ENCODE assay signal across 32 cellular contexts in the genomic region with DNA sequence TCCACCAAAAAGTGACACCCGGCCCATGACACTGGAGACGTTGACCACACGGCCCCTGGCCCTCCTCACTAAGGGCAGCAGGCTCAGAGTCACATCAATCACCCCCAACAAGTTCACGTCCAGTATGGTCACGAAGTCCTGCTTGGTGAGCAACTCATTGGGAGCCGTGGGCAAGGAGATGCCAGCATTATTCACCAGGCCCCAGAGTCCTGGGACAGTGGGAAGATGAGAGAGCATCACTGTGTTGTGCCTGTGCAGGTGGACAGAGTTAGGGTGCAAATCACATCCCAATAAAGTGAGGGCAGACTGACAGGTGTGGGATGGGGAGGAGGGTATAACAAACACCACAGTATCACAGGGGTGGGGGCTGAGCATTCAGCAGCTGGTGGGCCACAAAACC. TPM values are rescaled to one million over a fixed set of nuclear protein-coding genes. Genes with fewer than 3 reads are reported as not detected.
"Had no signal": no experiment of that assay in that cellular context is flagged by ENCODE, and none has a peak within 500 bp of the region (broad histone marks: within the 10 kb centered on the region; RNA-seq: fewer than 3 reads in every experiment).

No MANE protein-coding gene starts in this region.

- H3K4me1 Mint-ChIP-seq: memory B cell; stimulated activated memory B cell treated with anti-CD40 and anti-IgM and Interleukin-4, amounts not matched to agents 10 μg/mL and 1 μg/mL and 100 μg/mL, for 72 hours had no signal

- H3K27me3 Mint-ChIP-seq: stimulated activated memory B cell treated with anti-CD40 and anti-IgM and Interleukin-4, amounts not matched to agents 10 μg/mL and 1 μg/mL and 100 μg/mL, for 72 hours had no signal

- ATAC-seq: heart left ventricle; natural killer cell treated with Interleukin-12 subunit alpha and Interleukin-12 subunit beta and Interleukin-15 and Interleukin-18, amount 100 ng/mL, for 72 hours; psoas muscle; sciatic nerve; stimulated activated memory B cell treated with anti-CD40 and anti-IgM and Interleukin-4, amounts not matched to agents 10 μg/mL and 1 μg/mL and 100 μg/mL, for 72 hours; stimulated activated naive CD8-positive, alpha-beta T cell treated with anti-CD3 and anti-CD28 coated beads, Interleukin-15, amount 100 ng/mL, for 72 hours had no signal

- H3K9me3 ChIP-seq: psoas muscle, testis, upper lobe of right lung had no signal

- H3K36me3 ChIP-seq: heart left ventricle, left lung, lower lobe of right lung, upper lobe of right lung had no signal

- H3K27ac Mint-ChIP-seq: memory B cell; mesothelial cell of epicardium; natural killer cell treated with Interleukin-12 subunit alpha and Interleukin-12 subunit beta and Interleukin-15 and Interleukin-18, amount 100 ng/mL, for 72 hours; stimulated activated memory B cell treated with anti-CD40 and anti-IgM and Interleukin-4, amounts not matched to agents 10 μg/mL and 1 μg/mL and 100 μg/mL, for 72 hours had no signal

- DNase-seq: effector CD8-positive, alpha-beta T cell; heart left ventricle; hippocampal formation; lower lobe of right lung; psoas muscle; retina; spleen; stimulated activated CD4-positive, alpha-beta T cell treated with anti-CD3 and anti-CD28 coated beads, Interleukin-15, amount 100 ng/mL, for 24 hours; stimulated activated CD4-positive, alpha-beta T cell treated with anti-CD3 and anti-CD28 coated beads, Interleukin-1b, Interleukin-23, amount 100 ng/mL, for 48 hours; stimulated activated CD4-positive, alpha-beta T cell treated with anti-CD3 and anti-CD28 coated beads, Interleukin-4, amount 100 ng/mL, for 24 hours; stimulated activated naive CD8-positive, alpha-beta T cell treated with anti-CD3 and anti-CD28 coated beads, Interleukin-15, amount 100 ng/mL, for 72 hours; testis; upper lobe of right lung had no signal

- H3K27me3 ChIP-seq: heart left ventricle, left lung, spleen, testis, tibial nerve, upper lobe of right lung had no signal

- H3K4me3 ChIP-seq: coronary artery, heart left ventricle, left lung, lower lobe of right lung, psoas muscle, spleen, testis, tibial nerve, upper lobe of right lung had no signal

- H3K9me3 Mint-ChIP-seq: natural killer cell treated with Interleukin-12 subunit alpha and Interleukin-12 subunit beta and Interleukin-15 and Interleukin-18, amount 100 ng/mL, for 72 hours had no signal

- H3K4me1 ChIP-seq: lower lobe of right lung, psoas muscle, testis, tibial nerve, upper lobe of right lung had no signal

- H3K36me3 Mint-ChIP-seq: mesothelial cell of epicardium; natural killer cell treated with Interleukin-12 subunit alpha and Interleukin-12 subunit beta and Interleukin-15 and Interleukin-18, amount 100 ng/mL, for 72 hours had no signal

- FAIRE-seq: frontal cortex, islet of Langerhans had no signal

- H3K27ac ChIP-seq: coronary artery, heart left ventricle, left lung, lower lobe of right lung, psoas muscle, testis, tibial nerve, upper lobe of right lung had no signal

- H3K4me3 Mint-ChIP-seq: memory B cell; mesothelial cell of epicardium; natural killer cell treated with Interleukin-12 subunit alpha and Interleukin-12 subunit beta and Interleukin-15 and Interleukin-18, amount 100 ng/mL, for 72 hours; stimulated activated memory B cell treated with anti-CD40 and anti-IgM and Interleukin-4, amounts not matched to agents 10 μg/mL and 1 μg/mL and 100 μg/mL, for 72 hours; stimulated activated naive CD8-positive, alpha-beta T cell treated with anti-CD3 and anti-CD28 coated beads, Interleukin-15, amount 100 ng/mL, for 72 hours had no signal

RNA-seq across cellular contexts. Expression of a gene that starts 2.5 kb away (rescaled TPM):
- total RNA-seq: chondrocyte, glomerular endothelial cell had no signal

RNA-seq across cellular contexts. Expression of a gene that starts 20.7 kb away (rescaled TPM):
- total RNA-seq: chondrocyte; dermis microvascular lymphatic vessel endothelial cell; fibroblast of lung; glomerular endothelial cell; left lung; lower lobe of right lung; mucosa of gallbladder; myocyte; natural killer cell treated with Interleukin-12 subunit alpha and Interleukin-12 subunit beta and Interleukin-15 and Interleukin-18, amount 100 ng/mL, for 72 hours; omental fat pad; skeletal muscle tissue; subcutaneous adipose tissue; tibial nerve; upper lobe of right lung had no signal
